In the genomic region with DNA sequence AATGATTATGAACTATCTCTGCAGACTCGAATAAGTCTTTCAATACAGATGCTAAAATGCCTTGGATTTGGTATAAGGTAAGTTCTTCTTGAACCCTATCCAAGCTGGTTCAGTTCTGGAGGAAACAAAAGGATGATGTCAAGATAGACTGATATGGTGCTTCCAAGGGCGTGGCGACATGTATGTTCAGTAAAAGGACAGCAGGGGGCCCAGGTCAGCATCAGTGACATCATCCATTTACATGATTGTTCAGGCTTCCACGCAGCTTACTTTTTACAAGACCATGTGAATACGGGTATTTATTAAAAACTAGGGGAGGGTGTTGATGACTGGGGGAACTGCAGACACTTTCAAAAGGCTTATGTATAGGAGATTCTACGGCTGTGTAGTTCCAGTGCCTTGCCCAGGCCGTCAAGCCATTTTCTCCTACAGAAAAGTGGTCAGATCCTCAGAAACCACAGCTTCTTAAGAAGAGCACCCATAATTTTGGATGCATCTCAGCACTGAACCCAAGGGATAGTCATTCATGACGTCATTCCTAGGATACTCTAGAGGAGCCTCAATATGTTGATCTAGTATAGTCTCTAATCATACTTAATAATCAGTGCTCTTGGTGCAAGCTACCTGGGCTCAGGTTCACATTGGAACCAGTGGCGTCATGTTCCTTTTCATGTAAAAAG, we compare ENCODE assay signal across 9 cellular contexts.
DNase-seq lines count a peak whose midpoint lies in the region; ATAC-seq and TF ChIP-seq lines count a peak whose summit lies in the region.
"Had no signal": no experiment of that assay in that cellular context is flagged by ENCODE, and none has a peak within 500 bp of the region (broad histone marks: within the 10 kb centered on the region; RNA-seq: fewer than 3 reads in every experiment).

No MANE protein-coding gene starts in this region.

- POLR2A ChIA-PET in Caco-2 (lab: Charles Lee), result no interaction called here

- H3K4me1 ChIP-seq in Caco-2, result no peaks in the 10 kb centered on the region
- H3K4me1 ChIP-seq in mesenchymal stem cell (ENCODE audit: control insufficient read depth, insufficient read depth, low read depth, low read length), result no peaks in the 10 kb centered on the region
- H3K4me1 ChIP-seq: SJSA1 had no signal

- no TSS peak for BruUV-seq in Caco-2 (replicated peaks; lab: Mats Ljungman, UMichigan)

- H3K36me3 ChIP-seq in Caco-2 (ENCODE audit: control insufficient read depth, insufficient read depth, low read length), result no peaks in the 10 kb centered on the region
- H3K36me3 ChIP-seq in mesenchymal stem cell (ENCODE audit: control insufficient read depth in 1 of 2, insufficient read depth in 2 of 2, low read depth in 1 of 2, low read length in 2 of 2), result no peaks in the 10 kb centered on the region
- H3K36me3 ChIP-seq: SJSA1 had no signal

- no peaks in the 10 kb centered on the region for H3K79me1 ChIP-seq in mesenchymal stem cell (replicated peaks; ENCODE audit: low read length, poor library complexity, severe bottlenecking)

- no peak overlapping the region for H3K4me2 ChIP-seq in mesenchymal stem cell (ENCODE audit: low read length, poor library complexity, severe bottlenecking)

- H3K4ac ChIP-seq in mesenchymal stem cell (ENCODE audit: low read depth in 1 of 2, low read length in 2 of 2), result no peak overlapping the region

- no peak overlapping the region for H2BK15ac ChIP-seq in mesenchymal stem cell (ENCODE audit: low read depth, poor library complexity, severe bottlenecking)

- H3K9me3 ChIP-seq in Caco-2 (no peaks in the 10 kb centered on the region), mesenchymal stem cell (ENCODE audit: control insufficient read depth, low read length) (no peaks in the 10 kb centered on the region)
- H3K9me3 ChIP-seq: SJSA1 had no signal

- H3K27ac Mint-ChIP-seq in Caco-2 (ENCODE audit: unreplicated experiment), result no peak overlapping the region

- H4K8ac ChIP-seq in mesenchymal stem cell (ENCODE audit: low read length), result no peak overlapping the region

- no peak overlapping the region for H3K4me3 Mint-ChIP-seq in Caco-2 (ENCODE audit: unreplicated experiment)

- H2AFZ ChIP-seq in mesenchymal stem cell (ENCODE audit: low read depth, low read length), result no peak overlapping the region

- no peak overlapping the region for H3K4me3 ChIP-seq in Caco-2 (ENCODE audit: low read depth, low read length)
- no peak overlapping the region for H3K4me3 ChIP-seq in epithelial cell of esophagus (ENCODE audit: low read length)
- no peak overlapping the region for H3K4me3 ChIP-seq in mesenchymal stem cell (ENCODE audit: insufficient read depth in 1 of 2, low read depth in 1 of 2, low read length in 2 of 2)
- H3K4me3 ChIP-seq: SJSA1 had no signal

- H3K23ac ChIP-seq in mesenchymal stem cell (ENCODE audit: low read length in 2 of 2), result no peak overlapping the region

- CTCF ChIA-PET in Caco-2 (lab: Charles Lee), result interaction anchor here (0.6 to 1.9 kb wide), 2 partner anchors 19 to 525 kb away, joined by 3 to 6 read pairs; no protein-coding TSS in a partner anchor

- no peak overlapping the region for H2BK5ac ChIP-seq in mesenchymal stem cell (ENCODE audit: low read depth, low read length, poor library complexity, severe bottlenecking)

- H3K36me3 Mint-ChIP-seq in Caco-2 (ENCODE audit: insufficient read depth, unreplicated experiment), result no peaks in the 10 kb centered on the region

- peaks cover 4% of the 10 kb centered on the region for H3K27me3 Mint-ChIP-seq in Caco-2 (ENCODE audit: insufficient read depth, unreplicated experiment)

- H3K18ac ChIP-seq in mesenchymal stem cell (ENCODE audit: low read depth in 1 of 2, low read length in 2 of 2), result no peak overlapping the region

- H2AK5ac ChIP-seq in mesenchymal stem cell (ENCODE audit: low read length, severe bottlenecking), result no peak overlapping the region

- H3K4me1 Mint-ChIP-seq in Caco-2 (ENCODE audit: low read depth, unreplicated experiment), result no peaks in the 10 kb centered on the region

- H4K91ac ChIP-seq in mesenchymal stem cell (ENCODE audit: low read length), result no peak overlapping the region

- TF ChIP-seq CTCF in Caco-2 (IDR thresholded peaks at IDR 0.05; ENCODE audit: insufficient read depth in 1 of 2, low read depth in 1 of 2, low read length in 1 of 2, severe bottlenecking in 1 of 2, unreplicated experiment in 1 of 2), result peak; percentile 48 to 52
- peak; percentile 10 for TF ChIP-seq CTCF in epithelial cell of esophagus (IDR thresholded peaks at IDR 0.05; ENCODE audit: insufficient read depth, low read depth, low read length, missing control alignments)

- H3K14ac ChIP-seq in mesenchymal stem cell (ENCODE audit: low read length in 2 of 2), result no peak overlapping the region

- intact Hi-C loops in Caco-2 (cut with micrococcal nuclease; ENCODE audit: unreplicated experiment), result loop anchor here (1.0 kb wide), 1 partner anchor 130 kb away; no protein-coding TSS in a partner anchor

- H3K27me3 ChIP-seq in Caco-2 (replicated peaks; ENCODE audit: control insufficient read depth, insufficient read depth, low read length) (no peaks in the 10 kb centered on the region), mesenchymal stem cell (ENCODE audit: control insufficient read depth in 1 of 2, insufficient read depth in 1 of 2, low read length in 2 of 2) (peaks cover 0 to 16% of the 10 kb centered on the region in 2 experiments)
- H3K27me3 ChIP-seq: SJSA1 had no signal

- DNase-seq in Caco-2 (peak in 1 of 2 experiments; percentile 40), NCI-H524 (lab: John Stamatoyannopoulos, UW) (peak; percentile 16 to 64), epithelial cell of esophagus (ENCODE audit: low read depth) (peak; percentile 28), mesenchymal stem cell (no peak), mesenteric fat pad (ENCODE audit: low spot score) (no peak), hippocampal formation (lab: John Stamatoyannopoulos, UW) (no peak)

- H2BK120ac ChIP-seq in mesenchymal stem cell (ENCODE audit: low read depth, low read length), result no peak overlapping the region

- no peaks in the 10 kb centered on the region for H3K9me3 Mint-ChIP-seq in Caco-2 (ENCODE audit: unreplicated experiment)

- ATAC-seq in GM19035 (IDR thresholded peaks at IDR 0.05; ENCODE audit: unreplicated experiment) (peak; percentile 62), HG02970 (IDR thresholded peaks at IDR 0.05; ENCODE audit: low FRiP score, unreplicated experiment) (no peak)

- no peak overlapping the region for H2BK12ac ChIP-seq in mesenchymal stem cell (ENCODE audit: low read length in 2 of 2)

- 83% methylated on average over 8 of the region's 9 CpGs for WGBS in mesenchymal stem cell

- no peak overlapping the region for H3K27ac ChIP-seq in mesenchymal stem cell (ENCODE audit: low read length, poor library complexity, severe bottlenecking)
- H3K27ac ChIP-seq: SJSA1 had no signal

- H3K9ac ChIP-seq in mesenchymal stem cell (ENCODE audit: low read length), result no peak overlapping the region

Comparison
In these comparisons a context has a peak if more than half of its experiments do, and no peak if none do; other contexts are left out.
1. DNase-seq: peak in NCI-H524 (2 of 2) and epithelial cell of esophagus (single experiment); none in mesenchymal stem cell (single experiment), mesenteric fat pad (single experiment) and hippocampal formation (0 of 2).